Comparison of ENCODE assay signal across 19 cellular contexts in the genomic region with DNA sequence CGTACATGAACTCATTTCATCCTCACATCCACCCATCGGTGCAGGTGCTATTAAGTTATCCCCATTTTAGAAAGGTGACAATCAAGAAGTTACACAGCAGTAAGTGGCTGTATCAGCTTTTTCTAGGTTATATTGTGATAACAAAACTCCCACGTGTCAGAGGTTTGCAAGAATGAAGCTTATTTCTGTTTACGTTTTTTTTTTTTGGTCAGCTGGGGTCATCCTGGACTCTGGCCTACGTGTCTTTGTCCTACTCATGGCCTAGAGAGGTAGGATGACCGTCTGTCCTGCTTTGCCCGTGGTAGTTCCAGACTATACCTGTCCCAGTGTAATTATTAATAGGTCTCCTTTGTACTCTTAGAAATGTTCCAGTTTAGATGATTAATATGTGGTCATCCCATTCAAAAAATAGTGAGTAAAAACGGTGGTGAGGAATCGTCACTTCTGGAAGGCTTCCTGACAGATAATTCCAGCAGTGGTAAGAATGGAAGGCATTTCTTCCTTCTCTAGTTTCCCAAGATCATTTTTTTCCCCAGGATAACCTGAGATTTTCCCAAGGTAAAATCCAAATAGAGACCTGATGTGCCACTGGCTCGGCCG.
DNase-seq lines count a peak whose midpoint lies in the region; ATAC-seq, FAIRE-seq and TF ChIP-seq lines count a peak whose summit lies in the region.
"Had no signal": no experiment of that assay in that cellular context is flagged by ENCODE, and none has a peak within 500 bp of the region (broad histone marks: within the 10 kb centered on the region; RNA-seq: fewer than 3 reads in every experiment).

No MANE protein-coding gene starts in this region.

- CTCF ChIA-PET in PC-3 (lab: Charles Lee), result no interaction called here

- H3K9me2 ChIP-seq in PC-3 (replicated peaks; ENCODE audit: low read length), result no peaks in the 10 kb centered on the region

- no peak for TF ChIP-seq CTCF in PC-3 (conservative IDR thresholded peaks at IDR 0.05; ENCODE audit: low read depth, low read length)
- TF ChIP-seq CTCF in astrocyte (IDR thresholded peaks at IDR 0.05; ENCODE audit: insufficient read depth, low read depth, low read length), result no peak
- no peak for TF ChIP-seq CTCF in type B pancreatic cell (conservative IDR thresholded peaks at IDR 0.05)

- no peak overlapping the region for H3K4me3 ChIP-seq in PC-3 (ENCODE audit: low read length)
- no peak overlapping the region for H3K4me3 ChIP-seq in astrocyte (ENCODE audit: insufficient read depth, low read depth, low read length)

- TF ChIP-seq POLR2A in H54 (IDR thresholded peaks at IDR 0.05; ENCODE audit: low read depth, low read length), result no peak

- intact Hi-C loops in PC-3 (cut with micrococcal nuclease), result no loop called here

- peak overlapping the region; percentile 89; the same call in 1 of the 2 replicates for H3K27ac ChIP-seq in PC-3 (ENCODE audit: low read length)
- H3K27ac ChIP-seq in astrocyte (ENCODE audit: low read depth, low read length), result no peak overlapping the region
- H3K27ac ChIP-seq: HL-60 had no signal

- DNase-seq in PC-3, result no peak
- DNase-seq in astrocyte (ENCODE audit: low read depth), result peak; percentile 58
- peak; percentile 28 for DNase-seq in kidney glomerular epithelial cell (lab: John Stamatoyannopoulos, UW)
- peak; percentile 82 for DNase-seq in renal cortical epithelial cell (ENCODE audit: low read depth)
- DNase-seq in type B pancreatic cell (ENCODE audit: extremely low spot score, unreplicated experiment), result no peak
- DNase-seq in H54 (ENCODE audit: insufficient read length, low spot score), result no peak
- no peak for DNase-seq in NCI-H1417 (lab: John Stamatoyannopoulos, UW)
- DNase-seq: Caco-2, GDM1, H9, Karpas-422, NCI-H1436 treated with DMSO at 0.1 percent for 48 hours, NCI-H2029, NCI-H345, NCI-H526 had no signal

- H3K4me3 Mint-ChIP-seq in astrocyte (ENCODE audit: unreplicated experiment) (no peak overlapping the region), type B pancreatic cell (no peak overlapping the region)
- H3K4me3 Mint-ChIP-seq: B cell, H9, IgD-negative memory B cell had no signal

- H3K4me1 ChIP-seq in PC-3 (ENCODE audit: insufficient read depth, low read length), result peaks cover 24% of the 10 kb centered on the region
- H3K4me1 ChIP-seq in astrocyte (ENCODE audit: insufficient read depth, low read length), result peaks cover 28% of the 10 kb centered on the region

- H3K27me3 Mint-ChIP-seq in astrocyte (ENCODE audit: low read depth, unreplicated experiment) (no peaks in the 10 kb centered on the region), type B pancreatic cell (no peaks in the 10 kb centered on the region)
- H3K27me3 Mint-ChIP-seq: B cell, IgD-negative memory B cell had no signal

- H3K4me1 Mint-ChIP-seq in astrocyte (ENCODE audit: low read depth, unreplicated experiment), result peaks cover 13% of the 10 kb centered on the region
- H3K4me1 Mint-ChIP-seq in type B pancreatic cell (ENCODE audit: unreplicated experiment), result peaks cover 8% of the 10 kb centered on the region
- H3K4me1 Mint-ChIP-seq: B cell, H9, IgD-negative memory B cell had no signal

- no peaks in the 10 kb centered on the region for H3F3A ChIP-seq in PC-3 (ENCODE audit: low read length, unreplicated experiment)

- H4K20me1 ChIP-seq in PC-3 (ENCODE audit: low read length), result no peaks in the 10 kb centered on the region
- no peaks in the 10 kb centered on the region for H4K20me1 ChIP-seq in astrocyte (ENCODE audit: insufficient read depth, low read length)

- H2AFZ ChIP-seq in PC-3 (ENCODE audit: low read length), result no peak overlapping the region
- no peak overlapping the region for H2AFZ ChIP-seq in astrocyte (ENCODE audit: low read depth, low read length)

- no peak for ATAC-seq in PC-3
- ATAC-seq: Right ventricle myocardium inferior had no signal

- no TSS peak for BruUV-seq in PC-3 (replicated peaks; lab: Mats Ljungman, UMichigan)

- no peaks in the 10 kb centered on the region for H3K79me2 ChIP-seq in PC-3 (ENCODE audit: low read length)
- H3K79me2 ChIP-seq in astrocyte (ENCODE audit: insufficient read depth, low read length), result no peaks in the 10 kb centered on the region

- H3K36me3 Mint-ChIP-seq in astrocyte (ENCODE audit: low read depth, unreplicated experiment), result no peaks in the 10 kb centered on the region
- peaks cover 5% of the 10 kb centered on the region for H3K36me3 Mint-ChIP-seq in type B pancreatic cell

- no peaks in the 10 kb centered on the region for H3K27me3 ChIP-seq in PC-3 (ENCODE audit: low read length)
- no peaks in the 10 kb centered on the region for H3K27me3 ChIP-seq in astrocyte (ENCODE audit: insufficient read depth, low read length)

- POLR2A ChIA-PET in PC-3 (lab: Charles Lee; ENCODE audit: unreplicated experiment), result no interaction called here

- no peaks in the 10 kb centered on the region for H3K36me3 ChIP-seq in PC-3 (ENCODE audit: low read depth, low read length)
- H3K36me3 ChIP-seq in astrocyte (ENCODE audit: insufficient read depth, low read length), result no peaks in the 10 kb centered on the region

- H3K9ac ChIP-seq in PC-3 (ENCODE audit: low read length) (no peak overlapping the region), astrocyte (ENCODE audit: low read length) (no peak overlapping the region)

- no peaks in the 10 kb centered on the region for H3K9me3 ChIP-seq in PC-3 (ENCODE audit: low read length)
- H3K9me3 ChIP-seq in astrocyte (ENCODE audit: insufficient read depth, low read depth, low read length), result no peaks in the 10 kb centered on the region
- H3K9me3 ChIP-seq: Caco-2 had no signal

- H3K9me3 Mint-ChIP-seq in astrocyte (ENCODE audit: unreplicated experiment) (no peaks in the 10 kb centered on the region), type B pancreatic cell (no peaks in the 10 kb centered on the region)
- H3K9me3 Mint-ChIP-seq: H9, IgD-negative memory B cell had no signal

- no peak for FAIRE-seq in astrocyte (lab: Jason Lieb, UNC)
- FAIRE-seq in H54 (lab: Jason Lieb, UNC), result no peak

- H3K27ac Mint-ChIP-seq in astrocyte (ENCODE audit: unreplicated experiment) (no peak overlapping the region), type B pancreatic cell (no peak overlapping the region)
- H3K27ac Mint-ChIP-seq: B cell, H9, IgD-negative memory B cell had no signal

- H3K4me2 ChIP-seq in PC-3 (ENCODE audit: low read length) (no peak overlapping the region), astrocyte (ENCODE audit: low read length) (peak overlapping the region; percentile 73)

Comparison
In these comparisons a context has a peak if more than half of its experiments do, and no peak if none do; other contexts are left out.
1. DNase-seq: peak in astrocyte (single experiment), kidney glomerular epithelial cell (single experiment) and renal cortical epithelial cell (single experiment); none in PC-3 (single experiment), type B pancreatic cell (single experiment), H54 (single experiment) and NCI-H1417 (0 of 3).